In the genomic region with DNA sequence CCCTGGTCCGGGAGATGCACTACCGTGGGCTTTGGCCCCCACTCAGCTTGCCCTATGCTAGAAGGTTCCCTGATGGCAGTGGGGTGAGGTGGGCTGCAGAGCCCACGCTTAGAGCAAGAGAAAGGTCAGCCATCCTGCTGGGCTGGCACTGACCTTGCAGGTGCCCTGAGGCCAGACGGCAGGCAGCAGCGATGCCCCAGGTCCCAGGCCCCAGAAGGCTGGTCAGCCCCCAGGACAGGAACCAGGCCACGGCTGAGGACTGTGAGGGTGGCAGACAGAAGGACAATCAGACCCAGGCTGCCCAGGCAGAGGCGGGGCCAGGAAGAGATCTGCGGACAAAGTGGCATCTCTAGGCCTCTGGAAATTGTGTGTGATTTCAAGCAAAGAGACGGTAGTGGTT, we compare ENCODE assay signal across 35 cellular contexts.
"Had no signal": no experiment of that assay in that cellular context is flagged by ENCODE, and none has a peak within 500 bp of the region (broad histone marks: within the 10 kb centered on the region; RNA-seq: fewer than 3 reads in every experiment).

No MANE protein-coding gene starts in this region.

- H3K27ac ChIP-seq: adrenal gland, body of pancreas, brain microvascular endothelial cell, VCaP had no signal

- H3K27me3 Mint-ChIP-seq: activated CD4-positive, alpha-beta memory T cell treated with anti-CD3 and anti-CD28 coated beads, Interleukin-2, amount 10 ng/mL, durations not matched to agents 7 days and 5 days; activated CD4-positive, alpha-beta T cell treated with anti-CD3 and anti-CD28 coated beads, Interleukin-2, amount 10 ng/mL, durations not matched to agents 7 days and 5 days had no signal

- DNase-seq: activated CD4-positive, alpha-beta memory T cell treated with anti-CD3 and anti-CD28 coated beads, Interleukin-2, amount 10 ng/mL, durations not matched to agents 7 days and 5 days; activated CD4-positive, alpha-beta T cell treated with anti-CD3 and anti-CD28 coated beads for 1 hour; activated CD4-positive, alpha-beta T cell treated with anti-CD3 and anti-CD28 coated beads for 36 hours; activated CD4-positive, alpha-beta T cell treated with anti-CD3 and anti-CD28 coated beads for 48 hours; activated CD4-positive, alpha-beta T cell treated with anti-CD3 and anti-CD28 coated beads, Interleukin-2, amount 10 ng/mL, durations not matched to agents 7 days and 5 days; activated CD4-positive, alpha-beta T cell treated with anti-CD3 and anti-CD28 coated beads, Interleukin-2, amount 50 U/mL, for 48 hours; activated CD4-positive, CD25-positive, alpha-beta regulatory T cell; activated CD8-positive, alpha-beta memory T cell treated with anti-CD3 and anti-CD28 coated beads for 24 hours; activated CD8-positive, alpha-beta memory T cell treated with anti-CD3 and anti-CD28 coated beads, Interleukin-2, amount 10 ng/mL, durations not matched to agents 7 days and 5 days; activated CD8-positive, alpha-beta memory T cell treated with anti-CD3 and anti-CD28 coated beads, Interleukin-2, amount 50 U/mL, for 48 hours; activated CD8-positive, alpha-beta T cell treated with anti-CD3 and anti-CD28 coated beads, Interleukin-2, amount 10 ng/mL, durations not matched to agents 7 days and 5 days; activated effector memory CD4-positive, alpha-beta T cell treated with anti-CD3 and anti-CD28 coated beads, Interleukin-2, amount 50 U/mL, for 16 hours; activated gamma-delta T cell treated with Interleukin-2 at 50 U/mL for 16 hours; activated naive CD4-positive, alpha-beta T cell; activated naive CD4-positive, alpha-beta T cell treated with anti-CD3 and anti-CD28 coated beads for 36 hours; activated naive CD4-positive, alpha-beta T cell treated with anti-CD3 and anti-CD28 coated beads, Interleukin-2, amount 50 U/mL, for 16 hours; activated naive CD8-positive, alpha-beta T cell treated with anti-CD3 and anti-CD28 coated beads for 36 hours; activated T-cell treated with anti-CD3 and anti-CD28 coated beads, Interleukin-2, amount 50 U/mL, for 24 hours; activated T-cell treated with anti-CD3 and anti-CD28 coated beads, Interleukin-2, amount 50 U/mL, for 48 hours; adrenal gland; amniotic stem cell; aorta; body of pancreas; brain microvascular endothelial cell; central memory CD4-positive, alpha-beta T cell; SW 1271; T-helper 1 cell; T-helper 2 cell; T-helper 9 cell had no signal

- H3K9me3 ChIP-seq: adrenal gland, body of pancreas, breast epithelium had no signal

- H3K27ac Mint-ChIP-seq: activated CD4-positive, alpha-beta memory T cell treated with anti-CD3 and anti-CD28 coated beads, Interleukin-2, amount 10 ng/mL, durations not matched to agents 7 days and 5 days; activated CD4-positive, alpha-beta T cell treated with anti-CD3 and anti-CD28 coated beads for 36 hours; activated CD4-positive, alpha-beta T cell treated with anti-CD3 and anti-CD28 coated beads, Interleukin-2, amount 10 ng/mL, durations not matched to agents 7 days and 5 days; activated CD8-positive, alpha-beta memory T cell treated with anti-CD3 and anti-CD28 coated beads, Interleukin-2, amount 10 ng/mL, durations not matched to agents 7 days and 5 days; activated CD8-positive, alpha-beta T cell treated with anti-CD3 and anti-CD28 coated beads, Interleukin-2, amount 10 ng/mL, durations not matched to agents 7 days and 5 days; activated naive CD4-positive, alpha-beta T cell treated with anti-CD3 and anti-CD28 coated beads for 36 hours; activated naive CD4-positive, alpha-beta T cell treated with anti-CD3 and anti-CD28 coated beads, Interleukin-2, amount 50 U/mL, for 72 hours; activated naive CD8-positive, alpha-beta T cell treated with anti-CD3 and anti-CD28 coated beads for 36 hours; activated T-cell treated with anti-CD3 and anti-CD28 coated beads, Interleukin-2, amount 50 U/mL, for 24 hours; T-helper 1 cell treated with Interleukin-12 subunit alpha and Interleukin-12 subunit beta and Interleukin-4 antibody, amounts not matched to agents 30 μg/mL and 1 μg/mL, for 36 hours; T-helper 2 cell treated with Interferon-gamma antibody and Interleukin-4, amounts not matched to agents 5 μg/mL and 100 μg/mL, for 36 hours had no signal

- H3K36me3 ChIP-seq: adrenal gland, brain microvascular endothelial cell, breast epithelium had no signal

- H3K36me3 Mint-ChIP-seq: activated CD8-positive, alpha-beta memory T cell treated with anti-CD3 and anti-CD28 coated beads, Interleukin-2, amount 10 ng/mL, durations not matched to agents 7 days and 5 days; activated naive CD4-positive, alpha-beta T cell treated with anti-CD3 and anti-CD28 coated beads, Interleukin-2, amount 50 U/mL, for 72 hours; activated naive CD8-positive, alpha-beta T cell treated with anti-CD3 and anti-CD28 coated beads for 36 hours had no signal

- H3K4me1 Mint-ChIP-seq: activated CD4-positive, alpha-beta memory T cell treated with anti-CD3 and anti-CD28 coated beads, Interleukin-2, amount 10 ng/mL, durations not matched to agents 7 days and 5 days; activated CD4-positive, alpha-beta T cell treated with anti-CD3 and anti-CD28 coated beads for 36 hours; activated CD8-positive, alpha-beta memory T cell treated with anti-CD3 and anti-CD28 coated beads, Interleukin-2, amount 10 ng/mL, durations not matched to agents 7 days and 5 days; activated naive CD8-positive, alpha-beta T cell treated with anti-CD3 and anti-CD28 coated beads for 36 hours had no signal

- H3K4me3 Mint-ChIP-seq: activated CD4-positive, alpha-beta memory T cell treated with anti-CD3 and anti-CD28 coated beads, Interleukin-2, amount 10 ng/mL, durations not matched to agents 7 days and 5 days; activated CD4-positive, alpha-beta T cell treated with anti-CD3 and anti-CD28 coated beads for 36 hours; activated CD4-positive, alpha-beta T cell treated with anti-CD3 and anti-CD28 coated beads, Interleukin-2, amount 10 ng/mL, durations not matched to agents 7 days and 5 days; activated CD8-positive, alpha-beta memory T cell treated with anti-CD3 and anti-CD28 coated beads, Interleukin-2, amount 10 ng/mL, durations not matched to agents 7 days and 5 days; activated CD8-positive, alpha-beta T cell treated with anti-CD3 and anti-CD28 coated beads, Interleukin-2, amount 10 ng/mL, durations not matched to agents 7 days and 5 days; activated naive CD4-positive, alpha-beta T cell treated with anti-CD3 and anti-CD28 coated beads for 36 hours; activated naive CD8-positive, alpha-beta T cell treated with anti-CD3 and anti-CD28 coated beads for 36 hours; activated T-cell treated with anti-CD3 and anti-CD28 coated beads, Interleukin-2, amount 50 U/mL, for 24 hours; T-helper 1 cell treated with Interleukin-12 subunit alpha and Interleukin-12 subunit beta and Interleukin-4 antibody, amounts not matched to agents 30 μg/mL and 1 μg/mL, for 36 hours; T-helper 2 cell treated with Interferon-gamma antibody and Interleukin-4, amounts not matched to agents 5 μg/mL and 100 μg/mL, for 36 hours had no signal

- ATAC-seq: activated CD4-positive, alpha-beta T cell treated with anti-CD3 and anti-CD28 coated beads for 36 hours; activated CD4-positive, CD25-positive, alpha-beta regulatory T cell treated with anti-CD3 and anti-CD28 coated beads, Interleukin-2, amount 50 U/mL, for 24 hours; activated CD8-positive, alpha-beta memory T cell treated with anti-CD3 and anti-CD28 coated beads, Interleukin-2, amount 10 ng/mL, durations not matched to agents 7 days and 5 days; activated CD8-positive, alpha-beta T cell treated with anti-CD3 and anti-CD28 coated beads, Interleukin-2, amount 10 ng/mL, durations not matched to agents 7 days and 5 days; activated naive CD4-positive, alpha-beta T cell treated with anti-CD3 and anti-CD28 coated beads, Interleukin-2, amount 50 U/mL, for 72 hours; body of pancreas had no signal

- H3K4me3 ChIP-seq: adrenal gland, body of pancreas, breast epithelium had no signal

- H3K27me3 ChIP-seq: adrenal gland, body of pancreas, brain microvascular endothelial cell, breast epithelium had no signal

- H3K9me3 Mint-ChIP-seq: activated CD4-positive, alpha-beta memory T cell treated with anti-CD3 and anti-CD28 coated beads, Interleukin-2, amount 10 ng/mL, durations not matched to agents 7 days and 5 days; activated CD4-positive, alpha-beta T cell treated with anti-CD3 and anti-CD28 coated beads, Interleukin-2, amount 10 ng/mL, durations not matched to agents 7 days and 5 days; activated naive CD4-positive, alpha-beta T cell treated with anti-CD3 and anti-CD28 coated beads for 36 hours; activated naive CD4-positive, alpha-beta T cell treated with anti-CD3 and anti-CD28 coated beads, Interleukin-2, amount 50 U/mL, for 72 hours; activated naive CD8-positive, alpha-beta T cell treated with anti-CD3 and anti-CD28 coated beads for 36 hours; activated T-cell treated with anti-CD3 and anti-CD28 coated beads, Interleukin-2, amount 50 U/mL, for 24 hours; T-helper 1 cell treated with Interleukin-12 subunit alpha and Interleukin-12 subunit beta and Interleukin-4 antibody, amounts not matched to agents 30 μg/mL and 1 μg/mL, for 36 hours; T-helper 2 cell treated with Interferon-gamma antibody and Interleukin-4, amounts not matched to agents 5 μg/mL and 100 μg/mL, for 36 hours had no signal

- H3K4me1 ChIP-seq: adrenal gland, breast epithelium had no signal
